ENCODE assay signal across 1 cellular context in genomic region chr3:196341142-196341541, GRCh38.
TF ChIP-seq lines count a peak whose summit lies in the region.

No MANE protein-coding gene starts in this region.

TF ChIP-seq in GM23338, 12 proteins besides CTCF, POLR2A, EP300 and RAD21 (continued from another document):
- TF ChIP-seq ZNF462 (CRISPR knock-in tag; IDR thresholded peaks at IDR 0.05) (no peak), STAT1 (IDR thresholded peaks at IDR 0.05; ENCODE audit: unreplicated experiment) (no peak), POLR2AphosphoS5 (IDR thresholded peaks at IDR 0.05; ENCODE audit: low read depth) (no peak), EZH2phosphoT487 (IDR thresholded peaks at IDR 0.05; ENCODE audit: unreplicated experiment) (no peak)
